Comparison of ENCODE assay signal across 10 cellular contexts in the genomic region with DNA sequence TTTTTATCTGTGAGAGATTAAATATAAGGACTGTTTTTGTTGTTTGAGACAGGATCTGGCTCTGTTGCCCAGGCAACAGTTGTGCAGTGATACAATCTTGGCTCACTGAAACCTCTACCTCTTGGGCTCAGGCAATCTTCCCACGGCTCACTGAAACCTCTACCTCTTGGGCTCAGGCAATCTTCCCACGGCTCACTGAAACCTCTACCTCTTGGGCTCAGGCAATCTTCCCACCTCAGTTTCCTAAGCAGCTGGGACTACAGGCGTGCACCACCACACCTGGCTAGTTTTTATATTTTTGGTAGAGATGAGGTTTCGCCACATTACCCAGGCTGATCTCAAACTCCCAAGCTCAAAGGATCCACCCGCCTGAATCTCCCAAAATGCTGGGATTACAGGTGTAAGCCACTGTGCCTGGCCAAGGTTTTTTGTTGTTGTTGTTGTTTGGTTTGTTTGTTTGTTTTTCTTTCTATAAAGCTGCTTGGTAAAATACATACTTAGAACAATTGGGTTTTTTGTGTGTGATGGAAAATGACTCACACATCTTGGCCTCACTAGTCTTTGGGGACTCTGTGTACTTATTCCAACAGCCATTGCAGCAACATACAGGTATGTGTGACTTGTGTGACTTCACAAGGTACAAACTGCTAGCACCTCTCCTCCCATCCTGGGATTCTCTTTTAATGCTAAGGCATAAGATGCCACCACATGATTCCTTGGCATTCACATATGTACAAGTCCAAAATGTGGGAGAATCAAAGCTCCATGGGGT.
A peak's percentile ranks its signal among the peaks of the same experiment; 100 is the strongest.
DNase-seq lines count a peak whose midpoint lies in the region; ATAC-seq, FAIRE-seq and TF ChIP-seq lines count a peak whose summit lies in the region.
"Had no signal": no experiment of that assay in that cellular context is flagged by ENCODE, and none has a peak within 500 bp of the region (broad histone marks: within the 10 kb centered on the region; RNA-seq: fewer than 3 reads in every experiment).

No MANE protein-coding gene starts in this region.

- in situ Hi-C loops in brain microvascular endothelial cell (cut with HindIII; ENCODE audit: low pct_ligation_motif_present, low sequenced_read_pairs) = no loop called here

- TF ChIP-seq CTCF in brain microvascular endothelial cell (IDR thresholded peaks at IDR 0.05; ENCODE audit: low read depth, low read length, missing control alignments) = no peak

- no peaks in the 10 kb centered on the region for H3K36me3 ChIP-seq in brain microvascular endothelial cell (replicated peaks)

- ATAC-seq in GM21360 (IDR thresholded peaks at IDR 0.05; ENCODE audit: unreplicated experiment) = peak; percentile 95
- ATAC-seq in HG03095 (IDR thresholded peaks at IDR 0.05; ENCODE audit: unreplicated experiment) = peak; percentile 95

- no peaks in the 10 kb centered on the region for H3K27me3 ChIP-seq in brain microvascular endothelial cell (replicated peaks)

- no peak overlapping the region for H3K4me3 ChIP-seq in brain microvascular endothelial cell (ENCODE audit: low read depth, low read length)

- DNase-seq in GM18507 (ENCODE audit: extremely low spot score, insufficient read length, low read depth) (no peak), brain microvascular endothelial cell (peak; percentile 55), NCI-H510A (lab: John Stamatoyannopoulos, UW) (no peak), kidney glomerular epithelial cell (lab: John Stamatoyannopoulos, UW) (no peak), amniotic stem cell (lab: John Stamatoyannopoulos, UW) (no peak)
- DNase-seq in activated CD8-positive, alpha-beta memory T cell treated with anti-CD3 and anti-CD28 coated beads, Interleukin-2, amount 50 U/mL, for 48 hours = no peak
- DNase-seq: H9, NCI-H2081 treated with DMSO at 0.1 percent for 48 hours had no signal

- no peak overlapping the region for H3K27ac ChIP-seq in brain microvascular endothelial cell

- peak; percentile 97 for FAIRE-seq in GM18507 (lab: Jason Lieb, UNC)
